Comparison of ENCODE assay signal across 21 cellular contexts in the genomic region with DNA sequence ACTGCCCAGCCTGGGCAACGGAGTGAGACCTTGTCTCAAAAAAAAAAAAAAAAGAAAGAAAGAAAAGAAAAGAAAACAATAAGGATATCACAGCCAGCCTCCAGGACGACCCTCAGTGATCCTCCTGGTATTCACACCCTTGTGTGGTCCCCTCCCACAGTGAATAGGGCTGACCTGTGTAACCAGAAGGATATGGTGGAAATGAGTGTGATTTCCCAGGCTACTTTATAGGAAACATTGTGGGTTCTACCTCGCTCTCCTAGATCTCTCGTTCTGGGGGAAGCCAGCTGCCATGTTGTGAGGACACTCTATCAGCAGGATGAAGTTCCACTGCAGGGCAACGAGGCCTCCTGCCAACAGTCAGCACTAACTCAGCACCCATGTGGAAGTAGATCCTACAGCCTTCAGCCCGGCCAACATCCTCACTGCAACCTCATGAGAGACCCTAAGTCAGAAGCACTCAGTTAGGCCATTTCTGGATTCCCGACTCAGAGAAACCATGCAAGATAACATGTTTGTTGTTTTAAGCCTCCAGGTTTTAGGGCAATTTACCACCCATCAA.
"Had no signal": no experiment of that assay in that cellular context is flagged by ENCODE, and none has a peak within 500 bp of the region (broad histone marks: within the 10 kb centered on the region; RNA-seq: fewer than 3 reads in every experiment).

No MANE protein-coding gene starts in this region.

- H3K4me2 ChIP-seq: neural progenitor cell had no signal

- H3K36me3 ChIP-seq: colonic mucosa, gastroesophageal sphincter, neural progenitor cell, prostate gland, right atrium auricular region, stomach had no signal

- H3K4me3 ChIP-seq: colonic mucosa, gastroesophageal sphincter, heart left ventricle, neural progenitor cell, prostate gland, right atrium auricular region, stomach, testis had no signal

- H3K27ac ChIP-seq: brain microvascular endothelial cell, colonic mucosa, gastroesophageal sphincter, heart left ventricle, neural progenitor cell, prostate gland, right atrium auricular region, stomach, testis had no signal

- H3K9me3 Mint-ChIP-seq: activated naive CD4-positive, alpha-beta T cell treated with anti-CD3 and anti-CD28 coated beads, Interleukin-2, amount 10 ng/mL, durations not matched to agents 7 days and 5 days; activated T-cell treated with anti-CD3 and anti-CD28 coated beads, Interleukin-2, amount 50 U/mL, for 4 hours; type B pancreatic cell had no signal

- H2AFZ ChIP-seq: neural progenitor cell had no signal

- H3K27ac Mint-ChIP-seq: activated CD4-positive, alpha-beta T cell treated with anti-CD3 and anti-CD28 coated beads, Interleukin-2, amount 10 ng/mL, durations not matched to agents 7 days and 5 days; activated CD8-positive, alpha-beta T cell treated with anti-CD3 and anti-CD28 coated beads, Interleukin-2, amount 10 ng/mL, durations not matched to agents 7 days and 5 days; activated naive CD4-positive, alpha-beta T cell treated with anti-CD3 and anti-CD28 coated beads, Interleukin-2, amount 10 ng/mL, durations not matched to agents 7 days and 5 days; memory B cell; neural progenitor cell; type B pancreatic cell had no signal

- H3K4me1 ChIP-seq: colonic mucosa, prostate gland, testis had no signal

- H3K27me3 Mint-ChIP-seq: activated CD4-positive, alpha-beta T cell treated with anti-CD3 and anti-CD28 coated beads, Interleukin-2, amount 10 ng/mL, durations not matched to agents 7 days and 5 days; activated naive CD4-positive, alpha-beta T cell treated with anti-CD3 and anti-CD28 coated beads, Interleukin-2, amount 10 ng/mL, durations not matched to agents 7 days and 5 days had no signal

- ATAC-seq: activated CD4-positive, CD25-positive, alpha-beta regulatory T cell treated with anti-CD3 and anti-CD28 coated beads, Interleukin-2, amount 50 U/mL, for 24 hours; activated CD8-positive, alpha-beta T cell treated with anti-CD3 and anti-CD28 coated beads, Interleukin-2, amount 10 ng/mL, durations not matched to agents 7 days and 5 days; activated T-cell treated with anti-CD3 and anti-CD28 coated beads, Interleukin-2, amount 50 U/mL, for 4 hours; esophagus mucosa; gastroesophageal sphincter had no signal

- H3K9me3 ChIP-seq: colonic mucosa, gastroesophageal sphincter, heart left ventricle, prostate gland, right atrium auricular region, stomach, testis had no signal

- H3K4me3 Mint-ChIP-seq: activated CD4-positive, alpha-beta T cell treated with anti-CD3 and anti-CD28 coated beads, Interleukin-2, amount 10 ng/mL, durations not matched to agents 7 days and 5 days; activated CD8-positive, alpha-beta T cell treated with anti-CD3 and anti-CD28 coated beads, Interleukin-2, amount 10 ng/mL, durations not matched to agents 7 days and 5 days; activated naive CD4-positive, alpha-beta T cell treated with anti-CD3 and anti-CD28 coated beads, Interleukin-2, amount 10 ng/mL, durations not matched to agents 7 days and 5 days; activated T-cell treated with anti-CD3 and anti-CD28 coated beads, Interleukin-2, amount 50 U/mL, for 4 hours; memory B cell; neural progenitor cell; type B pancreatic cell had no signal

- DNase-seq: activated CD4-positive, alpha-beta T cell treated with anti-CD3 and anti-CD28 coated beads, Interleukin-2, amount 10 ng/mL, durations not matched to agents 7 days and 5 days; activated CD8-positive, alpha-beta T cell treated with anti-CD3 and anti-CD28 coated beads, Interleukin-2, amount 10 ng/mL, durations not matched to agents 7 days and 5 days; activated effector memory CD4-positive, alpha-beta T cell treated with Interleukin-2 at 50 U/mL for 16 hours; activated naive CD4-positive, alpha-beta T cell treated with anti-CD3 and anti-CD28 coated beads, Interleukin-2, amount 10 ng/mL, durations not matched to agents 7 days and 5 days; activated T-cell treated with anti-CD3 and anti-CD28 coated beads, Interleukin-2, amount 50 U/mL, for 4 hours; aorta; brain microvascular endothelial cell; central memory CD4-positive, alpha-beta T cell; colonic mucosa; heart left ventricle; left ventricle myocardium superior; stomach; testis had no signal

- H3K27me3 ChIP-seq: brain microvascular endothelial cell, colonic mucosa, gastroesophageal sphincter, heart left ventricle, neural progenitor cell, right atrium auricular region, stomach, testis had no signal

- H3K9ac ChIP-seq: neural progenitor cell had no signal
